Comparison of ENCODE assay signal across 1 cellular context in genomic region chr19:45790942-45791341, GRCh38.
TF ChIP-seq lines count a peak whose summit lies in the region.

No MANE protein-coding gene starts in this region.

TF ChIP-seq in endothelial cell of umbilical vein, 7 proteins besides CTCF, POLR2A, EP300 and RAD21:
- TF ChIP-seq MAX (IDR thresholded peaks at IDR 0.05; ENCODE audit: insufficient read depth, insufficient read length) (no peak), EZH2 (IDR thresholded peaks at IDR 0.05; ENCODE audit: borderline replicate concordance, low read depth, low read length, severe bottlenecking) (no peak), JUN (IDR thresholded peaks at IDR 0.05; ENCODE audit: borderline replicate concordance, insufficient read depth, insufficient read length, low read depth) (no peak), POLR2AphosphoS5 (IDR thresholded peaks at IDR 0.05; ENCODE audit: insufficient read depth, low read depth, low read length) (no peak), MYC (IDR thresholded peaks at IDR 0.05; ENCODE audit: low read depth, low read length) (no peak), GATA2 (IDR thresholded peaks at IDR 0.05; ENCODE audit: insufficient read depth, insufficient read length, low read depth, low read length) (no peak), FOS (IDR thresholded peaks at IDR 0.05; ENCODE audit: borderline replicate concordance, insufficient read depth, low read length) (no peak)
